23 cellular contexts compared by ENCODE assay signal in the genomic region with DNA sequence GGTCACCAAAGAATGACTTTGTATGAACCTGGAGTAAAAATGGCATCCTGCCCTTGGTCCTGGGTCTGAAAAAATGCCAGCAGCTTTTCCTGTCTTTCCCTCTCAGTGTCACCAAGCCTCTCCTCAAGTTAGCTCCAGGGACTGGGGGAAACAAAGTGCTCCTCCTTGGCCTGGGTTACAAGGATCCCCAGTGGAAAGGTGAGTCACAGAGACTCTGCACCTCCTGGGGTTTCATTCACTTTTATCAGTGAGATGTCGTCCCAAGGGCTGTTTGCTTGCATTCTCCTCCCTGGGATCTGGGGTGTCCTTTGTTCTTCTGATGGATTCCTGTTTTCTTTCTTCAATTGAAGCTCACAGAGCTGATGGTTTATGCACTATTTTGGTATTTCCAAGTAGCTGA.
"Had no signal": no experiment of that assay in that cellular context is flagged by ENCODE, and none has a peak within 500 bp of the region (broad histone marks: within the 10 kb centered on the region; RNA-seq: fewer than 3 reads in every experiment).

No MANE protein-coding gene starts in this region.

- H3K36me3 ChIP-seq: ascending aorta, gastrocnemius medialis, heart left ventricle, prostate gland, thyroid gland, uterus had no signal

- H3K4me3 ChIP-seq: ascending aorta, gastrocnemius medialis, heart left ventricle, prostate gland, skin epidermis, thyroid gland, uterus had no signal

- H3K9me3 ChIP-seq: ascending aorta, gastrocnemius medialis, prostate gland, thyroid gland, uterus had no signal

- H3K27me3 ChIP-seq: ascending aorta, gastrocnemius medialis, heart left ventricle, thyroid gland, uterus had no signal

- H3K4me1 ChIP-seq: ascending aorta, gastrocnemius medialis, heart left ventricle, prostate gland, thyroid gland, uterus had no signal

- DNase-seq: activated CD4-positive, alpha-beta memory T cell treated with anti-CD3 and anti-CD28 coated beads for 36 hours; activated CD4-positive, alpha-beta T cell treated with anti-CD3 and anti-CD28 coated beads for 1 hour; activated CD8-positive, alpha-beta memory T cell treated with anti-CD3 and anti-CD28 coated beads, Interleukin-2, amount 10 ng/mL, durations not matched to agents 7 days and 5 days; activated naive CD4-positive, alpha-beta T cell treated with anti-CD3 and anti-CD28 coated beads, Interleukin-2, amount 10 ng/mL, durations not matched to agents 7 days and 5 days; activated T-cell treated with anti-CD3 and anti-CD28 coated beads, Interleukin-2, amount 50 U/mL, for 1 hour; effector memory CD8-positive, alpha-beta T cell; gastrocnemius medialis; heart left ventricle; kidney glomerular epithelial cell; left ventricle myocardium superior; mesenchymal stem cell; right cardiac atrium; stimulated activated CD4-positive, alpha-beta T cell treated with anti-CD3 and anti-CD28 coated beads, Interleukin-15, amount 100 ng/mL, for 24 hours; stimulated activated CD4-positive, alpha-beta T cell treated with anti-CD3 and anti-CD28 coated beads, Interleukin-4, amount 100 ng/mL, for 1 hour; stimulated activated naive B cell treated with anti-CD40 and anti-IgM and Interleukin-4, amounts not matched to agents 10 μg/mL and 1 μg/mL and 100 μg/mL, for 72 hours; T1000; thyroid gland; uterus had no signal

- FAIRE-seq: bronchial epithelial cell had no signal

- H3K27ac ChIP-seq: ascending aorta, epithelial cell of prostate, gastrocnemius medialis, heart left ventricle, prostate gland, skin epidermis, thyroid gland, uterus had no signal

- ATAC-seq: activated CD8-positive, alpha-beta memory T cell treated with anti-CD3 and anti-CD28 coated beads, Interleukin-2, amount 10 ng/mL, durations not matched to agents 7 days and 5 days; effector memory CD8-positive, alpha-beta T cell; gastrocnemius medialis; heart left ventricle; left ventricle myocardium superior; right cardiac atrium; stimulated activated naive B cell treated with anti-CD40 and anti-IgM and Interleukin-4, amounts not matched to agents 10 μg/mL and 1 μg/mL and 100 μg/mL, for 72 hours had no signal
